ENCODE assay signal across 19 cellular contexts in genomic region chr15:101444015-101444414, GRCh38. TPM values are rescaled to one million over a fixed set of nuclear protein-coding genes. Genes with fewer than 3 reads are reported as not detected.
DNase-seq lines count a peak whose midpoint lies in the region; ATAC-seq, FAIRE-seq and TF ChIP-seq lines count a peak whose summit lies in the region.
"Had no signal": no experiment of that assay in that cellular context is flagged by ENCODE, and none has a peak within 500 bp of the region (broad histone marks: within the 10 kb centered on the region; RNA-seq: fewer than 3 reads in every experiment).

No MANE protein-coding gene starts in this region.

- TF ChIP-seq CTCF in endodermal cell (conservative IDR thresholded peaks at IDR 0.05): no peak
- no peak for TF ChIP-seq CTCF in heart right ventricle (IDR thresholded peaks at IDR 0.05)
- no peak for TF ChIP-seq CTCF in HepG2 (CRISPR knock-in tag; IDR thresholded peaks at IDR 0.05)
- no peak for TF ChIP-seq CTCF in stomach (IDR thresholded peaks at IDR 0.05)

- intact Hi-C loops in heart right ventricle (cut with DNase I): loop anchor here in 1 of 10 donors (10.0 kb wide), 1 partner anchor 201 kb away; no protein-coding TSS in a partner anchor
- intact Hi-C loops in HepG2 (cut with micrococcal nuclease; ENCODE audit: unreplicated experiment): no loop called here
- intact Hi-C loops in stomach (cut with DNase I; ENCODE audit: low total_unique reads): no loop called here

- H3K27ac Mint-ChIP-seq in endodermal cell: no peak overlapping the region
- H3K27ac Mint-ChIP-seq in activated naive CD8-positive, alpha-beta T cell treated with anti-CD3 and anti-CD28 coated beads, Interleukin-2, amount 50 U/mL, for 24 hours: no peak overlapping the region
- no peak overlapping the region for H3K27ac Mint-ChIP-seq in naive thymus-derived CD8-positive, alpha-beta T cell
- H3K27ac Mint-ChIP-seq in effector memory CD8-positive, alpha-beta T cell: no peak overlapping the region
- H3K27ac Mint-ChIP-seq: CD4-positive, alpha-beta T cell had no signal

- in situ Hi-C loops in HepG2 (cut with HindIII; ENCODE audit: extremely low pct_ligation_motif_present, low pct_unique_long_range_greater_than_20kb): no loop called here

- POLR2A ChIA-PET in HepG2 (lab: Yijun Ruan, JAX): interaction anchor here (2.9 kb wide), 1 partner anchor 84 kb away, joined by 23 read pairs; no protein-coding TSS in a partner anchor
- POLR2A ChIA-PET in naive thymus-derived CD8-positive, alpha-beta T cell (lab: Charles Lee): no interaction called here

- H3K4me1 ChIP-seq in endodermal cell (ENCODE audit: control insufficient read depth, insufficient read depth, low read length) (peaks cover 4% of the 10 kb centered on the region), heart right ventricle (peaks cover 7 to 60% (median 24%) of the 10 kb centered on the region in 9 donors), HepG2 (ENCODE audit: insufficient read depth, low read length) (peaks cover 79% of the 10 kb centered on the region), stomach (peaks cover 12 to 46% (median 33%) of the 10 kb centered on the region in 4 donors)

- no peak overlapping the region for H2AFZ ChIP-seq in HepG2 (ENCODE audit: low read length)

- H3K27ac ChIP-seq in endodermal cell (ENCODE audit: low read depth, low read length) (no peak overlapping the region), heart right ventricle (peak overlapping the region in 7 of 10 donors; percentile 23 to 85 (median 53)), HepG2 (ENCODE audit: extremely low read length, insufficient read depth, low read length) (no peak overlapping the region), stomach (peak overlapping the region in 3 of 5 donors; percentile 9 to 46 (median 30))
- H3K27ac ChIP-seq: SJSA1 had no signal

- no peaks in the 10 kb centered on the region for H3K9me3 ChIP-seq in endodermal cell (ENCODE audit: control insufficient read depth, low read length)
- peaks cover 0 to 5% (median 0%) of the 10 kb centered on the region in 11 donors for H3K9me3 ChIP-seq in heart right ventricle
- no peaks in the 10 kb centered on the region for H3K9me3 ChIP-seq in HepG2 (ENCODE audit: low read length)
- peaks cover 0 to 4% (median 0%) of the 10 kb centered on the region in 4 donors for H3K9me3 ChIP-seq in stomach
- H3K9me3 ChIP-seq: SJSA1 had no signal

- BruUV-seq in HepG2 (replicated peaks; lab: Mats Ljungman, UMichigan): no TSS peak

- peak; percentile 13 for DNase-seq in endodermal cell
- DNase-seq in heart right ventricle: no peak
- no peak for DNase-seq in HepG2 (ENCODE audit: low spot score)
- DNase-seq in stomach: peak; percentile 23
- DNase-seq in activated naive CD8-positive, alpha-beta T cell treated with anti-CD3 and anti-CD28 coated beads, Interleukin-2, amount 50 U/mL, for 24 hours: no peak
- no peak for DNase-seq in naive thymus-derived CD8-positive, alpha-beta T cell
- no peak for DNase-seq in effector memory CD8-positive, alpha-beta T cell
- DNase-seq: CD4-positive, alpha-beta T cell; COR-L47; DMS79 treated with DMSO at 0.1 percent for 48 hours; NCI-H1092 treated with DMSO at 0.1 percent for 48 hours; NCI-H146; NCI-H2029 treated with DMSO at 0.1 percent for 48 hours; NCI-H345; NCI-H524; NCI-H82 had no signal

- no peaks in the 10 kb centered on the region for H3K9me3 Mint-ChIP-seq in endodermal cell
- H3K9me3 Mint-ChIP-seq in activated naive CD8-positive, alpha-beta T cell treated with anti-CD3 and anti-CD28 coated beads, Interleukin-2, amount 50 U/mL, for 24 hours: peaks cover 3% of the 10 kb centered on the region
- H3K9me3 Mint-ChIP-seq in naive thymus-derived CD8-positive, alpha-beta T cell: peaks cover 0 to 12% (median 0%) of the 10 kb centered on the region in 9 donors
- peaks cover 0 to 2% of the 10 kb centered on the region in 2 donors for H3K9me3 Mint-ChIP-seq in effector memory CD8-positive, alpha-beta T cell

- TF ChIP-seq POLR2A in HepG2 (IDR thresholded peaks at IDR 0.05; ENCODE audit: insufficient read depth in 1 of 2, low read depth in 2 of 2, low read length in 2 of 2) (no peak), stomach (IDR thresholded peaks at IDR 0.05) (no peak)

- no peaks in the 10 kb centered on the region for H4K20me1 ChIP-seq in HepG2 (ENCODE audit: insufficient read depth, low read length)

- no peak overlapping the region for H3K4me3 ChIP-seq in endodermal cell (ENCODE audit: low read length)
- no peak overlapping the region for H3K4me3 ChIP-seq in heart right ventricle
- H3K4me3 ChIP-seq in HepG2 (replicated peaks in 1 of 3; ENCODE audit: insufficient read depth in 1 of 3, low read depth in 2 of 3, low read length in 3 of 3): no peak overlapping the region
- no peak overlapping the region for H3K4me3 ChIP-seq in stomach
- H3K4me3 ChIP-seq: SJSA1 had no signal

- H3K36me3 Mint-ChIP-seq in endodermal cell (ENCODE audit: low read depth): no peaks in the 10 kb centered on the region
- H3K36me3 Mint-ChIP-seq in activated naive CD8-positive, alpha-beta T cell treated with anti-CD3 and anti-CD28 coated beads, Interleukin-2, amount 50 U/mL, for 24 hours (ENCODE audit: low read depth): no peaks in the 10 kb centered on the region
- H3K36me3 Mint-ChIP-seq in naive thymus-derived CD8-positive, alpha-beta T cell: peaks cover 0 to 3% (median 0%) of the 10 kb centered on the region in 3 donors
- no peaks in the 10 kb centered on the region for H3K36me3 Mint-ChIP-seq in effector memory CD8-positive, alpha-beta T cell (ENCODE audit: insufficient read depth)

- 87 to 93% methylated on average over 5 to 8 of the region's 8 CpGs for WGBS in endodermal cell (ENCODE audit: insufficient coverage in 1 of 2, insufficient read length in 1 of 2), 2 experiments
- 82 to 88% methylated on average over 8 of the region's 8 CpGs for WGBS in heart right ventricle, 2 donors
- WGBS in HepG2 (ENCODE audit: low lambda C conversion rate): 97% methylated on average over 8 of the region's 8 CpGs
- 77 to 85% (median 85%) methylated on average over 3 to 8 of the region's 8 CpGs for WGBS in stomach, 5 donors

- H3K4me3 Mint-ChIP-seq in endodermal cell: no peak overlapping the region
- H3K4me3 Mint-ChIP-seq in activated naive CD8-positive, alpha-beta T cell treated with anti-CD3 and anti-CD28 coated beads, Interleukin-2, amount 50 U/mL, for 24 hours: no peak overlapping the region
- no peak overlapping the region for H3K4me3 Mint-ChIP-seq in naive thymus-derived CD8-positive, alpha-beta T cell
- H3K4me3 Mint-ChIP-seq in effector memory CD8-positive, alpha-beta T cell: no peak overlapping the region
- H3K4me3 Mint-ChIP-seq: CD4-positive, alpha-beta T cell had no signal

- no peak for FAIRE-seq in HepG2 (lab: Jason Lieb, UNC)
- FAIRE-seq: H54 had no signal

- H3K36me3 ChIP-seq in endodermal cell (ENCODE audit: control insufficient read depth, insufficient read depth, low read length) (no peaks in the 10 kb centered on the region), heart right ventricle (no peaks in the 10 kb centered on the region), HepG2 (replicated peaks in 1 of 2; ENCODE audit: control insufficient read depth in 1 of 2, insufficient read depth in 2 of 2, low read length in 2 of 2) (peaks cover 3 to 30% of the 10 kb centered on the region in 2 experiments; a peak in 4 of 5 replicates), stomach (no peaks in the 10 kb centered on the region)
- H3K36me3 ChIP-seq: SJSA1 had no signal

- peaks cover 4% of the 10 kb centered on the region for H3K4me1 Mint-ChIP-seq in endodermal cell
- H3K4me1 Mint-ChIP-seq in activated naive CD8-positive, alpha-beta T cell treated with anti-CD3 and anti-CD28 coated beads, Interleukin-2, amount 50 U/mL, for 24 hours: peaks cover 11% of the 10 kb centered on the region
- H3K4me1 Mint-ChIP-seq in naive thymus-derived CD8-positive, alpha-beta T cell: peaks cover 0 to 13% (median 2%) of the 10 kb centered on the region in 4 donors
- H3K4me1 Mint-ChIP-seq in effector memory CD8-positive, alpha-beta T cell (ENCODE audit: low read depth in 2 of 2): no peaks in the 10 kb centered on the region

- peaks cover 30% of the 10 kb centered on the region for H3K79me2 ChIP-seq in HepG2 (ENCODE audit: insufficient read depth, low read length)

- TF ChIP-seq RAD21 in HepG2 (CRISPR knock-in tag; IDR thresholded peaks at IDR 0.05): no peak

- peak in 2 of 8 donors; percentile 18 to 27 for ATAC-seq in heart right ventricle
- no peak for ATAC-seq in HepG2
- no peak for ATAC-seq in activated naive CD8-positive, alpha-beta T cell treated with anti-CD3 and anti-CD28 coated beads, Interleukin-2, amount 50 U/mL, for 24 hours
- ATAC-seq in naive thymus-derived CD8-positive, alpha-beta T cell: no peak
- ATAC-seq in effector memory CD8-positive, alpha-beta T cell (replicated peaks): no peak
- ATAC-seq: Panc1 had no signal

- H3K9ac ChIP-seq in endodermal cell (ENCODE audit: extremely low read depth, low read length, poor library complexity, severe bottlenecking): no peak overlapping the region
- H3K9ac ChIP-seq in HepG2 (ENCODE audit: insufficient read depth, low read depth, low read length): no peak overlapping the region

- CTCF ChIA-PET in HepG2 (lab: Yijun Ruan, JAX; ENCODE audit: low intra/inter-chr PET ratio, low total read pairs): no interaction called here

- TF ChIP-seq EP300 in HepG2 (IDR thresholded peaks at IDR 0.05; ENCODE audit: low read depth in 2 of 2, low read length in 2 of 2): no peak
- TF ChIP-seq EP300 in HepG2 (CRISPR knock-in tag; IDR thresholded peaks at IDR 0.05; ENCODE audit: borderline replicate concordance): no peak
- TF ChIP-seq EP300 in stomach (IDR thresholded peaks at IDR 0.05): no peak

- no peaks in the 10 kb centered on the region for H3K27me3 ChIP-seq in endodermal cell (ENCODE audit: control insufficient read depth, insufficient read depth, low read length, poor library complexity, severe bottlenecking)
- H3K27me3 ChIP-seq in heart right ventricle: no peaks in the 10 kb centered on the region
- no peaks in the 10 kb centered on the region for H3K27me3 ChIP-seq in HepG2 (ENCODE audit: control insufficient read depth in 1 of 2, insufficient read depth in 2 of 2, low read length in 2 of 2)
- no peaks in the 10 kb centered on the region for H3K27me3 ChIP-seq in stomach
- H3K27me3 ChIP-seq: SJSA1 had no signal

- H3K27me3 Mint-ChIP-seq in endodermal cell (ENCODE audit: insufficient read depth): no peaks in the 10 kb centered on the region
- H3K27me3 Mint-ChIP-seq in activated naive CD8-positive, alpha-beta T cell treated with anti-CD3 and anti-CD28 coated beads, Interleukin-2, amount 50 U/mL, for 24 hours: peaks cover 5% of the 10 kb centered on the region
- peaks cover 1 to 10% (median 9%) of the 10 kb centered on the region in 5 donors for H3K27me3 Mint-ChIP-seq in naive thymus-derived CD8-positive, alpha-beta T cell
- peaks cover 27 to 55% of the 10 kb centered on the region in 2 donors for H3K27me3 Mint-ChIP-seq in effector memory CD8-positive, alpha-beta T cell

- no peak overlapping the region for H3K4me2 ChIP-seq in HepG2 (ENCODE audit: low read depth, low read length)

RNA-seq across cellular contexts. Expression of gene PCSK6, which starts 45.5 kb away (rescaled TPM):
- total RNA-seq in endodermal cell: 1 to 10 TPM; 6.6 to 9.8 TPM
- polyA plus RNA-seq in endodermal cell (2013, experiment 1 of 2): 4.2 TPM
- 4.7 TPM for polyA plus RNA-seq in endodermal cell (2013, experiment 2 of 2)
- 10 to 100 TPM; 12.9 to 34.0 (median 24.7) TPM for total RNA-seq in heart right ventricle
- 10 to 100 TPM in 1 of 2 donors, 1 to 10 TPM in 1; 4.6 to 10.3 TPM for polyA plus RNA-seq in heart right ventricle
- total RNA-seq in HepG2 (2016; rRNA removed; fragmentation: Illumina TruSeq; extraction: Trizol): 42.5 and 56.5 TPM in 2 replicates
- 71.9 and 81.0 TPM in 2 replicates for total RNA-seq in HepG2 (2016; cell fraction: cytosol; rRNA removed; fragmentation: Illumina TruSeq; extraction: Trizol; ENCODE audit: low read depth)
- 34.4 and 55.2 TPM in 2 replicates for total RNA-seq in HepG2 (2016; cell fraction: insoluble cytoplasmic fraction; rRNA removed; fragmentation: Illumina TruSeq; extraction: Trizol)
- total RNA-seq in HepG2 (2016; cell fraction: membrane; rRNA removed; fragmentation: Illumina TruSeq; extraction: Trizol): 69.6 and 77.5 TPM in 2 replicates
- total RNA-seq in HepG2 (2016; cell fraction: nucleus; rRNA removed; fragmentation: Illumina TruSeq; extraction: Trizol): 66.0 and 74.7 TPM in 2 replicates
- polyA plus RNA-seq in HepG2 (2011; rRNA removed): 155 and 208 TPM in 2 replicates
- 113 and 150 TPM in 2 replicates for polyA plus RNA-seq in HepG2 (2011; cell fraction: cytosol; rRNA removed)
- polyA plus RNA-seq in HepG2 (2011; cell fraction: nucleus; rRNA removed): 207 and 256 TPM in 2 replicates
- 61.3 and 94.3 TPM in 2 replicates for polyA plus RNA-seq in HepG2 (2012)
- 28.0 and 30.8 TPM in 2 replicates for polyA plus RNA-seq in HepG2 (2016; cell fraction: cytosol; fragmentation: Illumina TruSeq; extraction: Trizol; ENCODE audit: low read depth)
- polyA plus RNA-seq in HepG2 (2016; cell fraction: insoluble cytoplasmic fraction; fragmentation: Illumina TruSeq; extraction: Trizol; ENCODE audit: low read depth): 34.4 and 44.9 TPM in 2 replicates
- 53.8 and 67.9 TPM in 2 replicates for polyA plus RNA-seq in HepG2 (2016; cell fraction: membrane; fragmentation: Illumina TruSeq; extraction: Trizol; ENCODE audit: low read depth)
- polyA plus RNA-seq in HepG2 (2016; cell fraction: nucleus; fragmentation: Illumina TruSeq; extraction: Trizol; ENCODE audit: insufficient read depth, low read depth): 84.3 and 88.3 TPM in 2 replicates
- polyA minus RNA-seq in HepG2 (2011; rRNA and poly(A)+ RNA removed; ENCODE audit: low replicate concordance): 65.0 and 447 TPM in 2 replicates
- polyA minus RNA-seq in HepG2 (2011; cell fraction: cytosol; rRNA and poly(A)+ RNA removed): 126 and 149 TPM in 2 replicates
- 126 and 142 TPM in 2 replicates for polyA minus RNA-seq in HepG2 (2011; cell fraction: nucleus; rRNA and poly(A)+ RNA removed)
- 10 to 100 TPM in 4 of 5 donors, 1 to 10 TPM in 1; 2.9 to 91.5 (median 24.4) TPM for total RNA-seq in stomach
- 10 to 100 TPM in 1 of 3 donors, 1 to 10 TPM in 2; 2.8 to 14.4 (median 8.2) TPM for polyA plus RNA-seq in stomach
- 1 to 10 TPM; 2.9 to 6.7 TPM for total RNA-seq in naive thymus-derived CD8-positive, alpha-beta T cell
- 1 to 10 TPM in 1 of 3 donors, under 1 TPM in 2; 0.04 to 1.3 (median 0.66) TPM for polyA plus RNA-seq in naive thymus-derived CD8-positive, alpha-beta T cell

Comparison
In these comparisons a context has a peak if more than half of its experiments do, and no peak if none do; other contexts are left out.
1. DNase-seq: peak in endodermal cell (single experiment) and stomach (single experiment); none in heart right ventricle (0 of 2), HepG2 (single experiment), activated naive CD8-positive, alpha-beta T cell treated with anti-CD3 and anti-CD28 coated beads, Interleukin-2, amount 50 U/mL, for 24 hours (single experiment), naive thymus-derived CD8-positive, alpha-beta T cell (0 of 10) and effector memory CD8-positive, alpha-beta T cell (0 of 3).
2. H3K27ac ChIP-seq: peak in heart right ventricle (7 of 10) and stomach (3 of 5); none in endodermal cell (single experiment) and HepG2 (single experiment).